In the genomic region with DNA sequence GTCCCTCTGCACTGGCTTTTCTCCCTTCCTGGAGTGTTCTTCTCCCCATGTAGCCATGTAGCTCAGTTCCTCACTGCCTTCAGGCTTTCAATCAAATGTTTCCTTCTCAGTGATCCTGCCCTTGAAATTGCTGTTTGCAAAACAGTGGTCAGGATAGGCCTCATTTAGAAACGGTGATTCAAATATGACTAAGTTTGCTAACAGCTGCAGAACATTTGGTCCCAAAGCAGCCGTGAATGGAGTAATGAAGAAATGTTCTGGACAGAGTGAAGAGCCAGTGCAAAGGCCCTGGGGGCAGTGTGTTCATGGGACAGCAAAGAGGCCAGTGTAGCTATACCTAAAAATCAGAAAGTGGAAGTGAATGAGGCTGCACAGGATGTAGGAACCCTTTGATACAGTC, we compare ENCODE assay signal across 17 cellular contexts.
DNase-seq lines count a peak whose midpoint lies in the region; ATAC-seq and TF ChIP-seq lines count a peak whose summit lies in the region.
"Had no signal": no experiment of that assay in that cellular context is flagged by ENCODE, and none has a peak within 500 bp of the region (broad histone marks: within the 10 kb centered on the region; RNA-seq: fewer than 3 reads in every experiment).

No MANE protein-coding gene starts in this region.

- H3K4me3 ChIP-seq in epithelial cell of esophagus (ENCODE audit: low read length) (no peak overlapping the region), lung (no peak overlapping the region)
- H3K4me3 ChIP-seq: vagina had no signal

- peak overlapping the region in 1 of 2 donors; percentile 65 for H3K27ac ChIP-seq in lung (ENCODE audit: low read depth in 1 of 2, low read length in 1 of 2)
- H3K27ac ChIP-seq: vagina had no signal

- no peak for TF ChIP-seq CTCF in epithelial cell of esophagus (IDR thresholded peaks at IDR 0.05; ENCODE audit: insufficient read depth, low read depth, low read length, missing control alignments)
- TF ChIP-seq CTCF in lung (IDR thresholded peaks at IDR 0.05; ENCODE audit: control extremely low read depth, extremely low read depth) = no peak

- H3K36me3 ChIP-seq in lung (ENCODE audit: control insufficient read depth in 2 of 2, insufficient read depth in 2 of 2, low read length in 2 of 2) = no peaks in the 10 kb centered on the region
- H3K36me3 ChIP-seq: vagina had no signal

- no peaks in the 10 kb centered on the region for H3K27me3 Mint-ChIP-seq in stimulated activated memory B cell treated with anti-CD40 and anti-IgM and Interleukin-4, amounts not matched to agents 10 μg/mL and 1 μg/mL and 100 μg/mL, for 72 hours

- no peak overlapping the region for H3K4me3 Mint-ChIP-seq in stimulated activated memory B cell treated with anti-CD40 and anti-IgM and Interleukin-4, amounts not matched to agents 10 μg/mL and 1 μg/mL and 100 μg/mL, for 72 hours
- H3K4me3 Mint-ChIP-seq: B cell, IgD-negative memory B cell had no signal

- WGBS in lung, 2 donors = 71 to 82% methylated on average over 2 of the region's 2 CpGs

- no peaks in the 10 kb centered on the region for H3K27me3 ChIP-seq in lung (ENCODE audit: control insufficient read depth, insufficient read depth)
- H3K27me3 ChIP-seq: vagina had no signal

- H3K4me1 Mint-ChIP-seq in stimulated activated memory B cell treated with anti-CD40 and anti-IgM and Interleukin-4, amounts not matched to agents 10 μg/mL and 1 μg/mL and 100 μg/mL, for 72 hours = no peaks in the 10 kb centered on the region
- H3K4me1 Mint-ChIP-seq: B cell, IgD-negative memory B cell had no signal

- no peaks in the 10 kb centered on the region for H3K9me3 ChIP-seq in lung (ENCODE audit: control insufficient read depth in 2 of 2, insufficient read depth in 1 of 2, low read length in 1 of 2)
- H3K9me3 ChIP-seq: vagina had no signal

- DNase-seq in Daoy (ENCODE audit: low read depth) = peak; percentile 29
- peak; percentile 18 for DNase-seq in MV-4-11 (lab: John Stamatoyannopoulos, UW)
- DNase-seq in epithelial cell of esophagus (ENCODE audit: low read depth) = peak; percentile 71
- no peak for DNase-seq in lung (ENCODE audit: low spot score)
- DNase-seq in T-helper 2 cell = no peak
- no peak for DNase-seq in NCI-H2029 (lab: John Stamatoyannopoulos, UW)
- no peak for DNase-seq in stimulated activated CD4-positive, alpha-beta T cell treated with anti-CD3 and anti-CD28 coated beads, Interleukin-15, amount 100 ng/mL, for 24 hours
- DNase-seq: activated naive CD4-positive, alpha-beta T cell treated with anti-CD3 and anti-CD28 coated beads, Interleukin-2, amount 50 U/mL, for 16 hours; cortex of kidney; NCI-H187; posterior cingulate gyrus; SHP77; stimulated activated CD4-positive, alpha-beta T cell treated with anti-CD3 and anti-CD28 coated beads, Interleukin-1b, Interleukin-23, amount 100 ng/mL, for 48 hours had no signal

- H3K36me3 Mint-ChIP-seq in stimulated activated memory B cell treated with anti-CD40 and anti-IgM and Interleukin-4, amounts not matched to agents 10 μg/mL and 1 μg/mL and 100 μg/mL, for 72 hours = no peaks in the 10 kb centered on the region

- H3K9me3 Mint-ChIP-seq in stimulated activated memory B cell treated with anti-CD40 and anti-IgM and Interleukin-4, amounts not matched to agents 10 μg/mL and 1 μg/mL and 100 μg/mL, for 72 hours = no peaks in the 10 kb centered on the region
- H3K9me3 Mint-ChIP-seq: IgD-negative memory B cell had no signal

- peak; percentile 66 for ATAC-seq in lung (ENCODE audit: insufficient read depth, low FRiP score)
- ATAC-seq in stimulated activated memory B cell treated with anti-CD40 and anti-IgM and Interleukin-4, amounts not matched to agents 10 μg/mL and 1 μg/mL and 100 μg/mL, for 72 hours = no peak

- H3K4me1 ChIP-seq in lung (ENCODE audit: control insufficient read depth in 2 of 2, insufficient read depth in 2 of 2, low read length in 2 of 2) = peaks cover 9 to 19% of the 10 kb centered on the region in 2 donors
- H3K4me1 ChIP-seq: vagina had no signal

- H3K27ac Mint-ChIP-seq in stimulated activated memory B cell treated with anti-CD40 and anti-IgM and Interleukin-4, amounts not matched to agents 10 μg/mL and 1 μg/mL and 100 μg/mL, for 72 hours = no peak overlapping the region
- H3K27ac Mint-ChIP-seq: B cell, IgD-negative memory B cell had no signal

Comparison
In these comparisons a context has a peak if more than half of its experiments do, and no peak if none do; other contexts are left out.
1. DNase-seq: peak in Daoy (single experiment), MV-4-11 (single experiment) and epithelial cell of esophagus (single experiment); none in lung (single experiment), T-helper 2 cell (0 of 5), NCI-H2029 (single experiment) and stimulated activated CD4-positive, alpha-beta T cell treated with anti-CD3 and anti-CD28 coated beads, Interleukin-15, amount 100 ng/mL, for 24 hours (single experiment).